1 cellular context compared by ENCODE assay signal in genomic region chr11:126062679-126063509, GRCh38.
TF ChIP-seq lines count a peak whose summit lies in the region.

TSS of gene CDON (minus strand) at chr11:126062866. CDS start at chr11:126023476, 39,390 bp downstream.

TF ChIP-seq in HEK293, 187 proteins besides CTCF, POLR2A, EP300 and RAD21 (continued from another document and continues in another):
- TF ChIP-seq ZNF518A (tag by site-specific recombination; conservative IDR thresholded peaks at IDR 0.05; ENCODE audit: low read depth): 0 out of 2 replicates have a peak, but pooled peaks have one; percentile 27
- no peak for TF ChIP-seq ZNF514 (tag by site-specific recombination; IDR thresholded peaks at IDR 0.05)
- TF ChIP-seq KLF7 (tag by site-specific recombination; IDR thresholded peaks at IDR 0.05; ENCODE audit: borderline replicate concordance): no peak
- no peak for TF ChIP-seq ZNF558 (tag by site-specific recombination; IDR thresholded peaks at IDR 0.05)
- no peak for TF ChIP-seq ZNF423 (tag by site-specific recombination; IDR thresholded peaks at IDR 0.05)
- peak; percentile 91 for TF ChIP-seq SP7 (tag by site-specific recombination; IDR thresholded peaks at IDR 0.05)
- no peak for TF ChIP-seq ZNF791 (tag by site-specific recombination; IDR thresholded peaks at IDR 0.05)
- no peak for TF ChIP-seq ZNF18 (tag by site-specific recombination; IDR thresholded peaks at IDR 0.05)
- no peak for TF ChIP-seq SCRT1 (tag by site-specific recombination; IDR thresholded peaks at IDR 0.05; ENCODE audit: borderline replicate concordance)
- TF ChIP-seq ZNF501 (tag by site-specific recombination; IDR thresholded peaks at IDR 0.05): peak; percentile 71; the same call in 1 of the 2 replicates
- no peak for TF ChIP-seq ZNF624 (tag by site-specific recombination; IDR thresholded peaks at IDR 0.05)
- TF ChIP-seq KLF10 (tag by site-specific recombination; IDR thresholded peaks at IDR 0.05): peak; percentile 40; the same call in 1 of the 2 replicates
- peak; percentile 42 for TF ChIP-seq ZFHX2 (tag by site-specific recombination; conservative IDR thresholded peaks at IDR 0.05)
- 0 out of 2 replicates have a peak, but pooled peaks have one; percentile 22 for TF ChIP-seq ZBTB44 (tag by site-specific recombination; IDR thresholded peaks at IDR 0.05)
- no peak for TF ChIP-seq ZNF157 (tag by site-specific recombination; IDR thresholded peaks at IDR 0.05)
- TF ChIP-seq ZNF132 (tag by site-specific recombination; IDR thresholded peaks at IDR 0.05; ENCODE audit: borderline replicate concordance): no peak
- TF ChIP-seq ZNF2 (tag by site-specific recombination; IDR thresholded peaks at IDR 0.05): peak; percentile 76; the same call in 1 of the 2 replicates
- no peak for TF ChIP-seq ZNF37A (tag by site-specific recombination; IDR thresholded peaks at IDR 0.05)
- no peak for TF ChIP-seq ZNF112 (tag by site-specific recombination; IDR thresholded peaks at IDR 0.05)
- 0 out of 2 replicates have a peak, but pooled peaks have one; percentile 42 for TF ChIP-seq REPIN1 (tag by site-specific recombination; IDR thresholded peaks at IDR 0.05; ENCODE audit: low read depth)
- no peak for TF ChIP-seq FEZF1 (tag by site-specific recombination; IDR thresholded peaks at IDR 0.05)
- no peak for TF ChIP-seq ZFP3 (tag by site-specific recombination; IDR thresholded peaks at IDR 0.05; ENCODE audit: low read depth)
- TF ChIP-seq ZNF280D (tag by site-specific recombination; IDR thresholded peaks at IDR 0.05): no peak
- TF ChIP-seq GLIS2 (tag by site-specific recombination; IDR thresholded peaks at IDR 0.05): no peak
- TF ChIP-seq ZNF391 (tag by site-specific recombination; IDR thresholded peaks at IDR 0.05; ENCODE audit: borderline replicate concordance, low read depth): peak; percentile 67; the same call in 1 of the 2 replicates
- no peak for TF ChIP-seq ZNF707 (tag by site-specific recombination; IDR thresholded peaks at IDR 0.05)
- no peak for TF ChIP-seq ZNF274 (IDR thresholded peaks at IDR 0.05; ENCODE audit: low read length)
- TF ChIP-seq ZNF274 (tag by site-specific recombination; IDR thresholded peaks at IDR 0.05; ENCODE audit: borderline replicate concordance): no peak
- TF ChIP-seq ZNF341 (tag by site-specific recombination; IDR thresholded peaks at IDR 0.05; ENCODE audit: low read depth): peak; percentile 90
- no peak for TF ChIP-seq ZNF433 (tag by site-specific recombination; IDR thresholded peaks at IDR 0.05; ENCODE audit: low read depth)
- 0 out of 2 replicates have a peak, but pooled peaks have one; percentile 27 for TF ChIP-seq ZBTB1 (tag by site-specific recombination; IDR thresholded peaks at IDR 0.05)
- TF ChIP-seq, protein P1, sequence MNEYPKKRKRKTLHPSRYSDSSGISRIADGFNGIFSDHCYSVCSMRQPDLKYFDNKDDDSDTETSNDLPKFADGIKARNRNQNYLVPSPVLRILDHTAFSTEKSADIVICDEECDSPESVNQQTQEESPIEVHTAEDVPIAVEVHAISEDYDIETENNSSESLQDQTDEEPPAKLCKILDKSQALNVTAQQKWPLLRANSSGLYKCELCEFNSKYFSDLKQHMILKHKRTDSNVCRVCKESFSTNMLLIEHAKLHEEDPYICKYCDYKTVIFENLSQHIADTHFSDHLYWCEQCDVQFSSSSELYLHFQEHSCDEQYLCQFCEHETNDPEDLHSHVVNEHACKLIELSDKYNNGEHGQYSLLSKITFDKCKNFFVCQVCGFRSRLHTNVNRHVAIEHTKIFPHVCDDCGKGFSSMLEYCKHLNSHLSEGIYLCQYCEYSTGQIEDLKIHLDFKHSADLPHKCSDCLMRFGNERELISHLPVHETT (tag by site-specific recombination; IDR thresholded peaks at IDR 0.05): peak; percentile 91
- no peak for TF ChIP-seq ZNF202 (tag by site-specific recombination; IDR thresholded peaks at IDR 0.05; ENCODE audit: borderline replicate concordance)
- no peak for TF ChIP-seq ZNF169 (tag by site-specific recombination; IDR thresholded peaks at IDR 0.05)
- TF ChIP-seq ZNF302 (tag by site-specific recombination; IDR thresholded peaks at IDR 0.05; ENCODE audit: low read depth): no peak
- TF ChIP-seq ZNF311 (tag by site-specific recombination; IDR thresholded peaks at IDR 0.05; ENCODE audit: borderline replicate concordance): no peak
- no peak for TF ChIP-seq ZNF837 (tag by site-specific recombination; IDR thresholded peaks at IDR 0.05)
- no peak for TF ChIP-seq ZNF23 (tag by site-specific recombination; IDR thresholded peaks at IDR 0.05; ENCODE audit: borderline replicate concordance)
- peak; percentile 98 for TF ChIP-seq ZNF324 (tag by site-specific recombination; IDR thresholded peaks at IDR 0.05)
- TF ChIP-seq ZNF426 (tag by site-specific recombination; IDR thresholded peaks at IDR 0.05): no peak
- peak; percentile 80 for TF ChIP-seq ZNF76 (tag by site-specific recombination; IDR thresholded peaks at IDR 0.05; ENCODE audit: borderline replicate concordance, low read depth)
- TF ChIP-seq SCRT2 (tag by site-specific recombination; IDR thresholded peaks at IDR 0.05): no peak
- TF ChIP-seq ZNF398 (tag by site-specific recombination; IDR thresholded peaks at IDR 0.05): no peak
- TF ChIP-seq ZNF626 (tag by site-specific recombination; IDR thresholded peaks at IDR 0.05): no peak
- TF ChIP-seq, protein P2, sequence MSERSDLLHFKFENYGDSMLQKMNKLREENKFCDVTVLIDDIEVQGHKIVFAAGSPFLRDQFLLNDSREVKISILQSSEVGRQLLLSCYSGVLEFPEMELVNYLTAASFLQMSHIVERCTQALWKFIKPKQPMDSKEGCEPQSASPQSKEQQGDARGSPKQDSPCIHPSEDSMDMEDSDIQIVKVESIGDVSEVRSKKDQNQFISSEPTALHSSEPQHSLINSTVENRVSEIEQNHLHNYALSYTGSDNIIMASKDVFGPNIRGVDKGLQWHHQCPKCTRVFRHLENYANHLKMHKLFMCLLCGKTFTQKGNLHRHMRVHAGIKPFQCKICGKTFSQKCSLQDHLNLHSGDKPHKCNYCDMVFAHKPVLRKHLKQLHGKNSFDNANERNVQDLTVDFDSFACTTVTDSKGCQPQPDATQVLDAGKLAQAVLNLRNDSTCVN (tag by site-specific recombination; optimal IDR thresholded peaks at IDR 0.05): peak; percentile 88
- TF ChIP-seq SETDB1 (IDR thresholded peaks at IDR 0.05; ENCODE audit: insufficient read length, low read length): no peak
- TF ChIP-seq ZFP69B (tag by site-specific recombination; IDR thresholded peaks at IDR 0.05): 0 out of 2 replicates have a peak, but pooled peaks have one; percentile 34
- no peak for TF ChIP-seq MZF1 (tag by site-specific recombination; IDR thresholded peaks at IDR 0.05; ENCODE audit: borderline replicate concordance)
- TF ChIP-seq OSR2 (tag by site-specific recombination; IDR thresholded peaks at IDR 0.05): no peak
- TF ChIP-seq, protein P3, sequence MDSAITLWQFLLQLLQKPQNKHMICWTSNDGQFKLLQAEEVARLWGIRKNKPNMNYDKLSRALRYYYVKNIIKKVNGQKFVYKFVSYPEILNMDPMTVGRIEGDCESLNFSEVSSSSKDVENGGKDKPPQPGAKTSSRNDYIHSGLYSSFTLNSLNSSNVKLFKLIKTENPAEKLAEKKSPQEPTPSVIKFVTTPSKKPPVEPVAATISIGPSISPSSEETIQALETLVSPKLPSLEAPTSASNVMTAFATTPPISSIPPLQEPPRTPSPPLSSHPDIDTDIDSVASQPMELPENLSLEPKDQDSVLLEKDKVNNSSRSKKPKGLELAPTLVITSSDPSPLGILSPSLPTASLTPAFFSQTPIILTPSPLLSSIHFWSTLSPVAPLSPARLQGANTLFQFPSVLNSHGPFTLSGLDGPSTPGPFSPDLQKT (IDR thresholded peaks at IDR 0.05; ENCODE audit: borderline replicate concordance, low read depth, low read length): no peak
